ENCODE assay signal across 9 cellular contexts in genomic region chr4:76208005-76208765, GRCh38. TPM values are rescaled to one million over a fixed set of nuclear protein-coding genes. Genes with fewer than 3 reads are reported as not detected.
A peak's percentile ranks its signal among the peaks of the same experiment; 100 is the strongest.
DNase-seq lines count a peak whose midpoint lies in the region; ATAC-seq, FAIRE-seq and TF ChIP-seq lines count a peak whose summit lies in the region.
"Had no signal": no experiment of that assay in that cellular context is flagged by ENCODE, and none has a peak within 500 bp of the region (broad histone marks: within the 10 kb centered on the region; RNA-seq: fewer than 3 reads in every experiment).

No MANE protein-coding gene starts in this region.

- no peak for TF ChIP-seq CTCF in HepG2 (CRISPR knock-in tag; IDR thresholded peaks at IDR 0.05)

- peak overlapping the region; percentile 84 for H3K27ac ChIP-seq in caudate nucleus (ENCODE audit: low read depth, low read length)
- peak overlapping the region; percentile 71 for H3K27ac ChIP-seq in HepG2 (ENCODE audit: extremely low read length, insufficient read depth, low read length)
- H3K27ac ChIP-seq: HL-60 had no signal

- DNase-seq in DMS 273 (lab: John Stamatoyannopoulos, UW; ENCODE audit: unreplicated experiment) (peak; percentile 85), NCI-H460 (ENCODE audit: extremely low read depth, low read depth) (peak; percentile 48), caudate nucleus (lab: John Stamatoyannopoulos, UW) (peak in 56 of 61 donors; percentile 10 to 86 (median 58)), HepG2 (ENCODE audit: low spot score) (peak; percentile 85), superior temporal gyrus (ENCODE audit: extremely low spot score) (peak; percentile 89), activated gamma-delta T cell (lab: John Stamatoyannopoulos, UW) (no peak)

- WGBS in HepG2 (ENCODE audit: low lambda C conversion rate): 18% methylated on average over 9 of the region's 9 CpGs

- peak; percentile 79 for FAIRE-seq in HepG2 (lab: Jason Lieb, UNC)

- no TSS peak for BruUV-seq in HepG2 (replicated peaks; lab: Mats Ljungman, UMichigan)

- no peak for TF ChIP-seq RAD21 in HepG2 (CRISPR knock-in tag; IDR thresholded peaks at IDR 0.05)

- H3K4me1 ChIP-seq in HepG2 (ENCODE audit: insufficient read depth, low read length): peaks cover 45% of the 10 kb centered on the region

- POLR2A ChIA-PET in HepG2 (lab: Yijun Ruan, JAX): interaction anchor here (0.8 kb wide), 1 partner anchor 11 kb away, joined by 3 read pairs; no protein-coding TSS in a partner anchor

- H3K27me3 ChIP-seq in HepG2 (ENCODE audit: control insufficient read depth in 1 of 2, insufficient read depth in 2 of 2, low read length in 2 of 2): no peaks in the 10 kb centered on the region; a peak in 1 of 5 replicates

- H3K9ac ChIP-seq in HepG2 (ENCODE audit: insufficient read depth, low read depth, low read length): peak overlapping the region; percentile 60; the same call in 1 of the 2 replicates

- peaks cover 79% of the 10 kb centered on the region for H3K79me2 ChIP-seq in HepG2 (ENCODE audit: insufficient read depth, low read length)

- H2AFZ ChIP-seq in HepG2 (ENCODE audit: low read length): no peak overlapping the region

- no peaks in the 10 kb centered on the region for H4K20me1 ChIP-seq in HepG2 (ENCODE audit: insufficient read depth, low read length)

- in situ Hi-C loops in HepG2 (cut with HindIII; ENCODE audit: extremely low pct_ligation_motif_present, low pct_unique_long_range_greater_than_20kb): no loop called here

- peak in 1 of 2 experiments; percentile 41; a peak in 1 of 4 replicates for TF ChIP-seq POLR2A in HepG2 (IDR thresholded peaks at IDR 0.05; ENCODE audit: insufficient read depth in 1 of 2, low read depth in 2 of 2, low read length in 2 of 2)

- peaks cover 2 to 3% of the 10 kb centered on the region in 2 experiments; a peak in 1 of 5 replicates for H3K36me3 ChIP-seq in HepG2 (replicated peaks in 1 of 2; ENCODE audit: control insufficient read depth in 1 of 2, insufficient read depth in 2 of 2, low read length in 2 of 2)

- TF ChIP-seq EP300 in HepG2 (IDR thresholded peaks at IDR 0.05; ENCODE audit: low read depth in 2 of 2, low read length in 2 of 2) (0 out of 4 replicates have a peak, but pooled peaks of 1 of the 2 experiments have one; percentile 24), HepG2 (CRISPR knock-in tag; IDR thresholded peaks at IDR 0.05; ENCODE audit: borderline replicate concordance) (no peak)

- CTCF ChIA-PET in HepG2 (lab: Yijun Ruan, JAX; ENCODE audit: low intra/inter-chr PET ratio, low total read pairs): no interaction called here

- ATAC-seq in HepG2: peak; percentile 94
- no peak for ATAC-seq in GM21723 (IDR thresholded peaks at IDR 0.05; ENCODE audit: unreplicated experiment)
- ATAC-seq in HG02623 (IDR thresholded peaks at IDR 0.05; ENCODE audit: unreplicated experiment): no peak

- peak overlapping the region; percentile 13 to 52 (median 31); a peak in 4 of 6 replicates for H3K4me3 ChIP-seq in HepG2 (replicated peaks in 1 of 3; ENCODE audit: insufficient read depth in 1 of 3, low read depth in 2 of 3, low read length in 3 of 3)

- no peaks in the 10 kb centered on the region for H3K9me3 ChIP-seq in HepG2 (ENCODE audit: low read length)

- intact Hi-C loops in HepG2 (cut with micrococcal nuclease; ENCODE audit: unreplicated experiment): no loop called here

- peak overlapping the region; percentile 78 for H3K4me2 ChIP-seq in HepG2 (ENCODE audit: low read depth, low read length)

TF ChIP-seq in HepG2, 621 proteins besides CTCF, POLR2A, EP300 and RAD21 (continues in another document):
- TF ChIP-seq FOXK1 (CRISPR knock-in tag; IDR thresholded peaks at IDR 0.05; ENCODE audit: borderline replicate concordance, low read depth) (peak; percentile 81; the same call in 1 of the 2 replicates), RBFOX2 (IDR thresholded peaks at IDR 0.05; ENCODE audit: low read depth, low read length) (0 out of 2 replicates have a peak, but pooled peaks have one; percentile 27)

RNA-seq across cellular contexts. Expression of gene SCARB2, which starts 5.4 kb away (rescaled TPM):
- total RNA-seq in NCI-H460 (2014; rRNA removed; shearing (Covaris generic)): 133 and 137 TPM in 2 replicates
- 64.7 and 93.0 TPM in 2 replicates for polyA plus RNA-seq in NCI-H460 (2014; cell fraction: nucleus; rRNA removed)
- total RNA-seq in HepG2 (2016; rRNA removed; fragmentation: Illumina TruSeq; extraction: Trizol): 23.5 and 43.4 TPM in 2 replicates
- total RNA-seq in HepG2 (2016; cell fraction: cytosol; rRNA removed; fragmentation: Illumina TruSeq; extraction: Trizol; ENCODE audit: low read depth): 3.4 and 5.0 TPM in 2 replicates
- total RNA-seq in HepG2 (2016; cell fraction: insoluble cytoplasmic fraction; rRNA removed; fragmentation: Illumina TruSeq; extraction: Trizol): 27.0 and 44.9 TPM in 2 replicates
- 11.4 and 14.4 TPM in 2 replicates for total RNA-seq in HepG2 (2016; cell fraction: membrane; rRNA removed; fragmentation: Illumina TruSeq; extraction: Trizol)
- 46.8 and 54.9 TPM in 2 replicates for total RNA-seq in HepG2 (2016; cell fraction: nucleus; rRNA removed; fragmentation: Illumina TruSeq; extraction: Trizol)
- 40.6 and 45.9 TPM in 2 replicates for polyA plus RNA-seq in HepG2 (2011; rRNA removed)
- polyA plus RNA-seq in HepG2 (2011; cell fraction: cytosol; rRNA removed): 21.7 and 39.6 TPM in 2 replicates
- polyA plus RNA-seq in HepG2 (2011; cell fraction: nucleus; rRNA removed): 16.5 and 20.8 TPM in 2 replicates
- 49.6 and 72.8 TPM in 2 replicates for polyA plus RNA-seq in HepG2 (2012)
- 2.5 and 3.1 TPM in 2 replicates for polyA plus RNA-seq in HepG2 (2016; cell fraction: cytosol; fragmentation: Illumina TruSeq; extraction: Trizol; ENCODE audit: low read depth)
- 20.1 and 21.1 TPM in 2 replicates for polyA plus RNA-seq in HepG2 (2016; cell fraction: insoluble cytoplasmic fraction; fragmentation: Illumina TruSeq; extraction: Trizol; ENCODE audit: low read depth)
- 6.3 and 6.6 TPM in 2 replicates for polyA plus RNA-seq in HepG2 (2016; cell fraction: membrane; fragmentation: Illumina TruSeq; extraction: Trizol; ENCODE audit: low read depth)
- 41.0 and 42.6 TPM in 2 replicates for polyA plus RNA-seq in HepG2 (2016; cell fraction: nucleus; fragmentation: Illumina TruSeq; extraction: Trizol; ENCODE audit: insufficient read depth, low read depth)
- 35.5 and 55.9 TPM in 2 replicates for polyA minus RNA-seq in HepG2 (2011; rRNA and poly(A)+ RNA removed; ENCODE audit: low replicate concordance)
- polyA minus RNA-seq in HepG2 (2011; cell fraction: cytosol; rRNA and poly(A)+ RNA removed): 46.9 and 76.7 TPM in 2 replicates
- polyA minus RNA-seq in HepG2 (2011; cell fraction: nucleus; rRNA and poly(A)+ RNA removed): 69.5 and 87.4 TPM in 2 replicates

RNA-seq across cellular contexts. Expression of gene FAM47E, which starts 43.3 kb away (rescaled TPM):
- 0.30 and 0.78 TPM in 2 replicates for total RNA-seq in NCI-H460 (2014; rRNA removed; shearing (Covaris generic))
- polyA plus RNA-seq in NCI-H460 (2014; cell fraction: nucleus; rRNA removed): 0.03 TPM in 1 of 2 replicates, not detected in the other
- total RNA-seq in HepG2 (2016; rRNA removed; fragmentation: Illumina TruSeq; extraction: Trizol): 0.29 and 0.33 TPM in 2 replicates
- total RNA-seq in HepG2 (2016; cell fraction: cytosol; rRNA removed; fragmentation: Illumina TruSeq; extraction: Trizol; ENCODE audit: low read depth): 0.30 TPM in 1 of 2 replicates, not detected in the other
- total RNA-seq in HepG2 (2016; cell fraction: insoluble cytoplasmic fraction; rRNA removed; fragmentation: Illumina TruSeq; extraction: Trizol): 0.37 and 0.65 TPM in 2 replicates
- total RNA-seq in HepG2 (2016; cell fraction: membrane; rRNA removed; fragmentation: Illumina TruSeq; extraction: Trizol): 0.25 and 0.41 TPM in 2 replicates
- 0.31 and 0.50 TPM in 2 replicates for total RNA-seq in HepG2 (2016; cell fraction: nucleus; rRNA removed; fragmentation: Illumina TruSeq; extraction: Trizol)
- 0.60 and 0.66 TPM in 2 replicates for polyA plus RNA-seq in HepG2 (2011; rRNA removed)
- polyA plus RNA-seq in HepG2 (2011; cell fraction: cytosol; rRNA removed): 0.24 and 0.50 TPM in 2 replicates
- 0.06 and 1.5 TPM in 2 replicates for polyA plus RNA-seq in HepG2 (2011; cell fraction: nucleus; rRNA removed)
- 1.2 and 1.8 TPM in 2 replicates for polyA plus RNA-seq in HepG2 (2012)
- polyA plus RNA-seq in HepG2 (2016; cell fraction: cytosol; fragmentation: Illumina TruSeq; extraction: Trizol; ENCODE audit: low read depth): 0.27 and 0.29 TPM in 2 replicates
- polyA plus RNA-seq in HepG2 (2016; cell fraction: insoluble cytoplasmic fraction; fragmentation: Illumina TruSeq; extraction: Trizol; ENCODE audit: low read depth): 0.29 and 0.50 TPM in 2 replicates
- not detected in 2 replicates for polyA plus RNA-seq in HepG2 (2016; cell fraction: membrane; fragmentation: Illumina TruSeq; extraction: Trizol; ENCODE audit: low read depth)
- 0.44 TPM in 1 of 2 replicates, not detected in the other for polyA plus RNA-seq in HepG2 (2016; cell fraction: nucleus; fragmentation: Illumina TruSeq; extraction: Trizol; ENCODE audit: insufficient read depth, low read depth)
- polyA minus RNA-seq in HepG2 (2011; rRNA and poly(A)+ RNA removed; ENCODE audit: low replicate concordance): 0.02 TPM in 1 of 2 replicates, not detected in the other
- 0.69 TPM in 1 of 2 replicates, not detected in the other for polyA minus RNA-seq in HepG2 (2011; cell fraction: cytosol; rRNA and poly(A)+ RNA removed)
- polyA minus RNA-seq in HepG2 (2011; cell fraction: nucleus; rRNA and poly(A)+ RNA removed): 1.5 and 1.9 TPM in 2 replicates

RNA-seq across cellular contexts. Expression of gene NUP54, which starts 60.0 kb away (rescaled TPM):
- total RNA-seq in NCI-H460 (2014; rRNA removed; shearing (Covaris generic)): 31.7 and 37.3 TPM in 2 replicates
- 35.3 and 43.6 TPM in 2 replicates for polyA plus RNA-seq in NCI-H460 (2014; cell fraction: nucleus; rRNA removed)
- 69.3 and 90.0 TPM in 2 replicates for total RNA-seq in HepG2 (2016; rRNA removed; fragmentation: Illumina TruSeq; extraction: Trizol)
- 120 and 132 TPM in 2 replicates for total RNA-seq in HepG2 (2016; cell fraction: cytosol; rRNA removed; fragmentation: Illumina TruSeq; extraction: Trizol; ENCODE audit: low read depth)
- 67.1 and 86.7 TPM in 2 replicates for total RNA-seq in HepG2 (2016; cell fraction: insoluble cytoplasmic fraction; rRNA removed; fragmentation: Illumina TruSeq; extraction: Trizol)
- total RNA-seq in HepG2 (2016; cell fraction: membrane; rRNA removed; fragmentation: Illumina TruSeq; extraction: Trizol): 51.2 and 67.2 TPM in 2 replicates
- total RNA-seq in HepG2 (2016; cell fraction: nucleus; rRNA removed; fragmentation: Illumina TruSeq; extraction: Trizol): 49.9 and 54.3 TPM in 2 replicates
- 22.9 and 36.1 TPM in 2 replicates for polyA plus RNA-seq in HepG2 (2011; rRNA removed)
- 14.6 and 21.0 TPM in 2 replicates for polyA plus RNA-seq in HepG2 (2011; cell fraction: cytosol; rRNA removed)
- polyA plus RNA-seq in HepG2 (2011; cell fraction: nucleus; rRNA removed): 12.2 and 15.9 TPM in 2 replicates
- 20.9 and 27.3 TPM in 2 replicates for polyA plus RNA-seq in HepG2 (2012)
- 6.2 and 8.0 TPM in 2 replicates for polyA plus RNA-seq in HepG2 (2016; cell fraction: cytosol; fragmentation: Illumina TruSeq; extraction: Trizol; ENCODE audit: low read depth)
- 58.3 and 59.3 TPM in 2 replicates for polyA plus RNA-seq in HepG2 (2016; cell fraction: insoluble cytoplasmic fraction; fragmentation: Illumina TruSeq; extraction: Trizol; ENCODE audit: low read depth)
- 14.5 and 14.7 TPM in 2 replicates for polyA plus RNA-seq in HepG2 (2016; cell fraction: membrane; fragmentation: Illumina TruSeq; extraction: Trizol; ENCODE audit: low read depth)
- 60.9 and 62.3 TPM in 2 replicates for polyA plus RNA-seq in HepG2 (2016; cell fraction: nucleus; fragmentation: Illumina TruSeq; extraction: Trizol; ENCODE audit: insufficient read depth, low read depth)
- polyA minus RNA-seq in HepG2 (2011; rRNA and poly(A)+ RNA removed; ENCODE audit: low replicate concordance): 31.7 and 31.8 TPM in 2 replicates
- polyA minus RNA-seq in HepG2 (2011; cell fraction: cytosol; rRNA and poly(A)+ RNA removed): 35.0 and 35.8 TPM in 2 replicates
- 48.5 and 64.5 TPM in 2 replicates for polyA minus RNA-seq in HepG2 (2011; cell fraction: nucleus; rRNA and poly(A)+ RNA removed)
